27 cellular contexts compared by ENCODE assay signal in the genomic region with DNA sequence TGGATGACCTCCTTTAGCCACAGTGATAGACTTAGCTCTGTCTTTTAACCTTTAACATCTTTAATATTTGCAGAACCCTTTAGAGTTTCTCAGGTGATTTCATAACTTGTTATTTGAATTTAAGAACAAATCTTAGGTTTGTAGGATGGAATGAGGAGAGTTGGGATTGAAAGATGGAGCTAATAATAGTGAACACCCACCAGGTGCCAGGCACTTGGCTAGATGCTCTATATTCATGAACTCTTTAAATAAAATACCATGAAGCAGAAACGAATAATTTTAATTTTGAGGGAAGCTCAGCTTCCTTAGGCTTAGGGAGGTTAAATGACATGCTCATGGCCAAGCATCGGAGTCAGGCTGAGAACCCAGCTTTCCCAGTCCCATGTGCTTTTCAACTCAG.
"Had no signal": no experiment of that assay in that cellular context is flagged by ENCODE, and none has a peak within 500 bp of the region (broad histone marks: within the 10 kb centered on the region; RNA-seq: fewer than 3 reads in every experiment).

No MANE protein-coding gene starts in this region.

- H3K4me3 Mint-ChIP-seq: stimulated activated effector memory CD8-positive, alpha-beta T cell treated with anti-CD3 and anti-CD28 coated beads, Interleukin-12 subunit alpha, Interleukin-12 subunit beta, amount 100 ng/mL, for 72 hours; stimulated activated memory B cell treated with anti-CD40 and anti-IgM and Interleukin-4, amounts not matched to agents 10 μg/mL and 1 μg/mL and 100 μg/mL, for 72 hours; stimulated activated naive B cell treated with anti-CD40 and anti-IgM and Interleukin-4, amounts not matched to agents 10 μg/mL and 1 μg/mL and 100 μg/mL, for 72 hours; stimulated activated naive CD8-positive, alpha-beta T cell treated with anti-CD3 and anti-CD28 coated beads, Interleukin-15, amount 100 ng/mL, for 72 hours; stimulated activated naive CD8-positive, alpha-beta T cell treated with anti-CD3 and anti-CD28 coated beads, Interleukin-15, Interleukin-2, amounts not matched to agents 100 ng/mL and 50 ng/mL, for 24 hours; type B pancreatic cell had no signal

- H3K36me3 Mint-ChIP-seq: stimulated activated effector memory CD8-positive, alpha-beta T cell treated with anti-CD3 and anti-CD28 coated beads, Interleukin-12 subunit alpha, Interleukin-12 subunit beta, amount 100 ng/mL, for 72 hours; stimulated activated memory B cell treated with anti-CD40 and anti-IgM and Interleukin-4, amounts not matched to agents 10 μg/mL and 1 μg/mL and 100 μg/mL, for 72 hours; stimulated activated naive B cell treated with anti-CD40 and anti-IgM and Interleukin-4, amounts not matched to agents 10 μg/mL and 1 μg/mL and 100 μg/mL, for 72 hours; type B pancreatic cell had no signal

- H3K9me3 Mint-ChIP-seq: stimulated activated effector memory CD8-positive, alpha-beta T cell treated with anti-CD3 and anti-CD28 coated beads, Interleukin-12 subunit alpha, Interleukin-12 subunit beta, amount 100 ng/mL, for 72 hours; stimulated activated memory B cell treated with anti-CD40 and anti-IgM and Interleukin-4, amounts not matched to agents 10 μg/mL and 1 μg/mL and 100 μg/mL, for 72 hours; stimulated activated naive B cell treated with anti-CD40 and anti-IgM and Interleukin-4, amounts not matched to agents 10 μg/mL and 1 μg/mL and 100 μg/mL, for 72 hours; stimulated activated naive CD8-positive, alpha-beta T cell treated with anti-CD3 and anti-CD28 coated beads, Interleukin-15, amount 100 ng/mL, for 72 hours; stimulated activated naive CD8-positive, alpha-beta T cell treated with anti-CD3 and anti-CD28 coated beads, Interleukin-15, Interleukin-2, amounts not matched to agents 100 ng/mL and 50 ng/mL, for 24 hours; type B pancreatic cell had no signal

- DNase-seq: stimulated activated CD4-positive, alpha-beta T cell treated with anti-CD3 and anti-CD28 coated beads, Interleukin-2, amount 100 ng/mL, for 48 hours; stimulated activated CD4-positive, alpha-beta T cell treated with anti-CD3 and anti-CD28 coated beads, Interleukin-4, amount 100 ng/mL, for 1 hour; stimulated activated CD4-positive, alpha-beta T cell treated with anti-CD3 and anti-CD28 coated beads, Interleukin-4, amount 100 ng/mL, for 24 hours; stimulated activated CD4-positive, alpha-beta T cell treated with anti-CD3 and anti-CD28 coated beads, Interleukin-4, amount 100 ng/mL, for 4 hours; stimulated activated CD8-positive, alpha-beta memory T cell treated with anti-CD3 and anti-CD28 coated beads, Interleukin-4, amount 100 ng/mL, for 48 hours; stimulated activated naive B cell treated with anti-CD40 and anti-IgM and Interleukin-4, amounts not matched to agents 10 μg/mL and 1 μg/mL and 100 μg/mL, for 72 hours; stimulated activated naive CD4-positive, alpha-beta T cell; stimulated activated naive CD4-positive, alpha-beta T cell treated with Interleukin-2 at 50 U/mL for 16 hours; stimulated activated naive CD8-positive, alpha-beta T cell treated with anti-CD3 and anti-CD28 coated beads, Interleukin-15, amount 100 ng/mL, for 72 hours; stimulated activated naive CD8-positive, alpha-beta T cell treated with anti-CD3 and anti-CD28 coated beads, Interleukin-15, Interleukin-2, amounts not matched to agents 100 U/mL and 50 U/mL, for 24 hours; stomach; testis; thyroid gland; tibial artery; transverse colon; trophoblast cell; upper lobe of left lung; upper lobe of right lung; uterus had no signal

- H3K27ac Mint-ChIP-seq: stimulated activated effector memory CD8-positive, alpha-beta T cell treated with anti-CD3 and anti-CD28 coated beads, Interleukin-12 subunit alpha, Interleukin-12 subunit beta, amount 100 ng/mL, for 72 hours; stimulated activated memory B cell treated with anti-CD40 and anti-IgM and Interleukin-4, amounts not matched to agents 10 μg/mL and 1 μg/mL and 100 μg/mL, for 72 hours; stimulated activated naive B cell treated with anti-CD40 and anti-IgM and Interleukin-4, amounts not matched to agents 10 μg/mL and 1 μg/mL and 100 μg/mL, for 72 hours; stimulated activated naive CD8-positive, alpha-beta T cell treated with anti-CD3 and anti-CD28 coated beads, Interleukin-15, amount 100 ng/mL, for 72 hours; stimulated activated naive CD8-positive, alpha-beta T cell treated with anti-CD3 and anti-CD28 coated beads, Interleukin-15, Interleukin-2, amounts not matched to agents 100 ng/mL and 50 ng/mL, for 24 hours; type B pancreatic cell had no signal

- H3K27ac ChIP-seq: stomach, suprapubic skin, testis, thoracic aorta, thyroid gland, tibial artery, tibial nerve, transverse colon, upper lobe of left lung, upper lobe of right lung, uterus, vagina had no signal

- H3K4me1 Mint-ChIP-seq: stimulated activated effector memory CD8-positive, alpha-beta T cell treated with anti-CD3 and anti-CD28 coated beads, Interleukin-12 subunit alpha, Interleukin-12 subunit beta, amount 100 ng/mL, for 72 hours; stimulated activated naive B cell treated with anti-CD40 and anti-IgM and Interleukin-4, amounts not matched to agents 10 μg/mL and 1 μg/mL and 100 μg/mL, for 72 hours; stimulated activated naive CD8-positive, alpha-beta T cell treated with anti-CD3 and anti-CD28 coated beads, Interleukin-15, amount 100 ng/mL, for 72 hours had no signal
